In the genomic region with DNA sequence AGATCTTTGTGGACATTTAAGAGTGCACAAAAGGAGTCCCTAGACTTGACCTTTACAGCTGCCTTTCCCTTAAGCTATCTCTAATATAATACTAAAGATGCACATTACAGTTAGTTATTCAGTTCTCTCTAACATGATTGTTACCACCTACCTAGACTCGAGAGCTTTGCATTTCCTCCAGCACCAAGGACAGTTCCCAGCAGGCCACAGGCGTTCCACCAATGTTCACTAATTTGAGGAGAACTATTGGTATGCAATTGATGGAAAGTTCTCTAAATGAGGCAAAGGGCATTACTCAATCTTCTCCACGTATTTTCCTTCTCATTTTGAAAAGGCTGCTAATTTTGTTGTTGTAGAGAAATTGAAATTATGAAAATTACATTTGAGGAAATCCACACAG, we compare ENCODE assay signal across 1 cellular context.
TF ChIP-seq lines count a peak whose summit lies in the region.

No MANE protein-coding gene starts in this region.

TF ChIP-seq in GM12878, 131 proteins besides CTCF, POLR2A, EP300 and RAD21 (continued from another document):
- TF ChIP-seq, protein P1, sequence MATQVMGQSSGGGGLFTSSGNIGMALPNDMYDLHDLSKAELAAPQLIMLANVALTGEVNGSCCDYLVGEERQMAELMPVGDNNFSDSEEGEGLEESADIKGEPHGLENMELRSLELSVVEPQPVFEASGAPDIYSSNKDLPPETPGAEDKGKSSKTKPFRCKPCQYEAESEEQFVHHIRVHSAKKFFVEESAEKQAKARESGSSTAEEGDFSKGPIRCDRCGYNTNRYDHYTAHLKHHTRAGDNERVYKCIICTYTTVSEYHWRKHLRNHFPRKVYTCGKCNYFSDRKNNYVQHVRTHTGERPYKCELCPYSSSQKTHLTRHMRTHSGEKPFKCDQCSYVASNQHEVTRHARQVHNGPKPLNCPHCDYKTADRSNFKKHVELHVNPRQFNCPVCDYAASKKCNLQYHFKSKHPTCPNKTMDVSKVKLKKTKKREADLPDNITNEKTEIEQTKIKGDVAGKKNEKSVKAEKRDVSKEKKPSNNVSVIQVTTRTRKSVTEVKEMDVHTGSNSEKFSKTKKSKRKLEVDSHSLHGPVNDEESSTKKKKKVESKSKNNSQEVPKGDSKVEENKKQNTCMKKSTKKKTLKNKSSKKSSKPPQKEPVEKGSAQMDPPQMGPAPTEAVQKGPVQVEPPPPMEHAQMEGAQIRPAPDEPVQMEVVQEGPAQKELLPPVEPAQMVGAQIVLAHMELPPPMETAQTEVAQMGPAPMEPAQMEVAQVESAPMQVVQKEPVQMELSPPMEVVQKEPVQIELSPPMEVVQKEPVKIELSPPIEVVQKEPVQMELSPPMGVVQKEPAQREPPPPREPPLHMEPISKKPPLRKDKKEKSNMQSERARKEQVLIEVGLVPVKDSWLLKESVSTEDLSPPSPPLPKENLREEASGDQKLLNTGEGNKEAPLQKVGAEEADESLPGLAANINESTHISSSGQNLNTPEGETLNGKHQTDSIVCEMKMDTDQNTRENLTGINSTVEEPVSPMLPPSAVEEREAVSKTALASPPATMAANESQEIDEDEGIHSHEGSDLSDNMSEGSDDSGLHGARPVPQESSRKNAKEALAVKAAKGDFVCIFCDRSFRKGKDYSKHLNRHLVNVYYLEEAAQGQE (IDR thresholded peaks at IDR 0.05; ENCODE audit: low read depth, low read length) = peak; percentile 99
- no peak for TF ChIP-seq TARDBP (IDR thresholded peaks at IDR 0.05; ENCODE audit: borderline replicate concordance)
